ENCODE assay signal across 18 cellular contexts in genomic region chr7:131249483-131249882, GRCh38.
DNase-seq lines count a peak whose midpoint lies in the region; ATAC-seq and TF ChIP-seq lines count a peak whose summit lies in the region.
"Had no signal": no experiment of that assay in that cellular context is flagged by ENCODE, and none has a peak within 500 bp of the region (broad histone marks: within the 10 kb centered on the region; RNA-seq: fewer than 3 reads in every experiment).

No MANE protein-coding gene starts in this region.

- DNase-seq in RWPE2 (ENCODE audit: low spot score) (no peak), mesendoderm (peak; percentile 5), smooth muscle cell (lab: John Stamatoyannopoulos, UW; ENCODE audit: unreplicated experiment) (no peak), DMS 273 treated with DMSO at 0.1 percent for 48 hours (lab: John Stamatoyannopoulos, UW) (no peak), endothelial cell (ENCODE audit: low spot score) (no peak), NCI-H146 treated with DMSO at 0.1 percent for 48 hours (lab: John Stamatoyannopoulos, UW; ENCODE audit: unreplicated experiment) (no peak)
- DNase-seq: GDM1, Kasumi-1, MM.1S, NCI-H1105, NCI-H187, NCI-H446, OCI-M1 had no signal

- H3K4me3 Mint-ChIP-seq in endothelial cell (ENCODE audit: unreplicated experiment), result no peak overlapping the region
- H3K4me3 Mint-ChIP-seq: GM23338, IgD-negative memory B cell had no signal

- no peak for ATAC-seq in RWPE2 (ENCODE audit: low read depth)
- ATAC-seq: GM12878 had no signal

- H2AK5ac ChIP-seq in mesendoderm (ENCODE audit: low read length), result no peak overlapping the region

- peaks cover 2% of the 10 kb centered on the region for H3K27me3 Mint-ChIP-seq in endothelial cell (ENCODE audit: unreplicated experiment)

- H3K27ac ChIP-seq in ACC112 (ENCODE audit: low read depth, low read length), result peak overlapping the region; percentile 63
- peak overlapping the region; percentile 21 for H3K27ac ChIP-seq in RWPE2 (ENCODE audit: poor library complexity, severe bottlenecking)
- no peak overlapping the region for H3K27ac ChIP-seq in mesendoderm (ENCODE audit: low read depth, low read length)
- H3K27ac ChIP-seq in smooth muscle cell (ENCODE audit: low read depth), result peak overlapping the region; percentile 17
- H3K27ac ChIP-seq: C4-2B had no signal

- H3K18ac ChIP-seq in mesendoderm (ENCODE audit: low read length), result no peak overlapping the region

- H3K27me3 ChIP-seq in ACC112 (ENCODE audit: insufficient read depth, low read length) (no peaks in the 10 kb centered on the region), RWPE2 (ENCODE audit: insufficient read depth, poor library complexity, severe bottlenecking) (no peaks in the 10 kb centered on the region), mesendoderm (ENCODE audit: insufficient read depth, low read length, poor library complexity) (no peaks in the 10 kb centered on the region), smooth muscle cell (ENCODE audit: low read depth) (no peaks in the 10 kb centered on the region)

- WGBS in mesendoderm (ENCODE audit: extremely low coverage, insufficient coverage, low lambda C conversion rate), result no CpG with 5 or more reads among the region's 3 CpGs
- WGBS in smooth muscle cell (ENCODE audit: low lambda C conversion rate), result 96% methylated on average over 3 of the region's 3 CpGs

- H3K9ac ChIP-seq in mesendoderm (ENCODE audit: low read length) (no peak overlapping the region), smooth muscle cell (ENCODE audit: low read depth) (peak overlapping the region; percentile 1)

- no peak for TF ChIP-seq CTCF in RWPE2 (IDR thresholded peaks at IDR 0.05; ENCODE audit: poor library complexity, severe bottlenecking)
- TF ChIP-seq CTCF in smooth muscle cell (IDR thresholded peaks at IDR 0.05; ENCODE audit: borderline replicate concordance, insufficient read depth, poor library complexity, severe bottlenecking), result no peak
- no peak for TF ChIP-seq CTCF in endothelial cell (IDR thresholded peaks at IDR 0.05; ENCODE audit: unreplicated experiment)

- H3K79me2 ChIP-seq in ACC112 (ENCODE audit: control insufficient read depth, insufficient read depth, low read length, unreplicated experiment) (no peaks in the 10 kb centered on the region), mesendoderm (ENCODE audit: control insufficient read depth, insufficient read depth, low read length) (no peaks in the 10 kb centered on the region), smooth muscle cell (ENCODE audit: low read depth) (no peaks in the 10 kb centered on the region)

- no peaks in the 10 kb centered on the region for H3K79me1 ChIP-seq in mesendoderm (ENCODE audit: low read length)

- no peak overlapping the region for H3K27ac Mint-ChIP-seq in endothelial cell (ENCODE audit: unreplicated experiment)
- H3K27ac Mint-ChIP-seq: GM23338 had no signal

- H2BK5ac ChIP-seq in mesendoderm (ENCODE audit: low read length), result no peak overlapping the region

- H3K4me2 ChIP-seq in mesendoderm (ENCODE audit: low read length), result no peak overlapping the region
- no peak overlapping the region for H3K4me2 ChIP-seq in smooth muscle cell
- H3K4me2 ChIP-seq: GM23338 had no signal

- no peak overlapping the region for H3K23ac ChIP-seq in mesendoderm (ENCODE audit: low read length)

- no peak overlapping the region for H3K4ac ChIP-seq in mesendoderm (ENCODE audit: low read depth, low read length)

- no peaks in the 10 kb centered on the region for H3K36me3 Mint-ChIP-seq in endothelial cell (ENCODE audit: low read depth, unreplicated experiment)
- H3K36me3 Mint-ChIP-seq: IgD-negative memory B cell had no signal

- no peaks in the 10 kb centered on the region for H3K9me3 ChIP-seq in RWPE2 (ENCODE audit: severe bottlenecking)
- no peaks in the 10 kb centered on the region for H3K9me3 ChIP-seq in smooth muscle cell (replicated peaks; ENCODE audit: low read depth)

- no peak overlapping the region for H3K4me3 ChIP-seq in ACC112 (ENCODE audit: low read depth, low read length)
- H3K4me3 ChIP-seq in RWPE2 (ENCODE audit: severe bottlenecking), result no peak overlapping the region
- no peak overlapping the region for H3K4me3 ChIP-seq in mesendoderm (ENCODE audit: low read length)
- H3K4me3 ChIP-seq in smooth muscle cell, result no peak overlapping the region
- H3K4me3 ChIP-seq: GM12878, GM23338 had no signal

- no peaks in the 10 kb centered on the region for H3K4me1 Mint-ChIP-seq in endothelial cell (ENCODE audit: unreplicated experiment)
- H3K4me1 Mint-ChIP-seq: IgD-negative memory B cell had no signal

- no peak overlapping the region for H2BK15ac ChIP-seq in mesendoderm (replicated peaks; ENCODE audit: low read depth)

- no peak overlapping the region for H2BK120ac ChIP-seq in mesendoderm (ENCODE audit: low read depth, low read length)

- peaks cover 24% of the 10 kb centered on the region for H3K4me1 ChIP-seq in ACC112 (ENCODE audit: control insufficient read depth, insufficient read depth, low read length, unreplicated experiment)
- peaks cover 5% of the 10 kb centered on the region for H3K4me1 ChIP-seq in RWPE2 (ENCODE audit: insufficient read depth, poor library complexity, severe bottlenecking)
- H3K4me1 ChIP-seq in mesendoderm (ENCODE audit: control insufficient read depth, low read depth, low read length), result peaks cover under 1% of the 10 kb centered on the region
- H3K4me1 ChIP-seq in smooth muscle cell (ENCODE audit: low read depth), result peaks cover 2% of the 10 kb centered on the region

- peaks cover 7% of the 10 kb centered on the region for H3K9me3 Mint-ChIP-seq in endothelial cell (ENCODE audit: unreplicated experiment)

- no peak overlapping the region for H2AFZ ChIP-seq in ACC112 (ENCODE audit: low read length, unreplicated experiment)
- H2AFZ ChIP-seq in smooth muscle cell (ENCODE audit: low read depth), result no peak overlapping the region
- H2AFZ ChIP-seq: GM23338 had no signal

- no peaks in the 10 kb centered on the region for H3F3A ChIP-seq in smooth muscle cell (ENCODE audit: low read depth)

- no peak overlapping the region for H3K56ac ChIP-seq in mesendoderm (ENCODE audit: low read length)

- H4K8ac ChIP-seq in mesendoderm (ENCODE audit: low read depth, low read length), result no peak overlapping the region

- H4K5ac ChIP-seq in mesendoderm (ENCODE audit: low read length), result no peak overlapping the region

- H4K20me1 ChIP-seq in smooth muscle cell (ENCODE audit: low read depth), result no peaks in the 10 kb centered on the region

- H3K36me3 ChIP-seq in ACC112 (ENCODE audit: insufficient read depth, low read length) (no peaks in the 10 kb centered on the region), RWPE2 (ENCODE audit: low read depth) (no peaks in the 10 kb centered on the region), mesendoderm (ENCODE audit: control insufficient read depth, insufficient read depth, low read length) (no peaks in the 10 kb centered on the region), smooth muscle cell (ENCODE audit: low read depth) (no peaks in the 10 kb centered on the region)
